7 cellular contexts compared by ENCODE assay signal in genomic region chr10:29587102-29587501, GRCh38. TPM values are rescaled to one million over a fixed set of nuclear protein-coding genes. Genes with fewer than 3 reads are reported as not detected.
DNase-seq lines count a peak whose midpoint lies in the region; ATAC-seq and TF ChIP-seq lines count a peak whose summit lies in the region.
"Not testable (repeated sequence)": the region's sequence is repeated elsewhere in the genome, so short reads cannot be mapped to it uniquely, and the experiment has no call there.

No MANE protein-coding gene starts in this region.

- H3K27me3 ChIP-seq in GM23248 (replicated peaks; ENCODE audit: insufficient read depth); PC-9 (ENCODE audit: insufficient read depth, low read depth); esophagus muscularis mucosa; neutrophil; skeletal muscle tissue (ENCODE audit: control insufficient read depth in 3 of 3, insufficient read depth in 3 of 3, low read length in 3 of 3): not testable (repeated sequence)

- not testable (repeated sequence) for H3K36me3 ChIP-seq in GM23248 (ENCODE audit: low read depth); PC-9 (ENCODE audit: low read depth); esophagus muscularis mucosa; skeletal muscle tissue (ENCODE audit: control insufficient read depth in 3 of 3, insufficient read depth in 3 of 3, low read length in 3 of 3)
- H3K36me3 ChIP-seq in neutrophil, result peaks cover 13% of the 10 kb centered on the region

- 33 to 44% methylated on average over 12 of the region's 12 CpGs for whole genome bisulfite sequencing in GM23248 (ENCODE audit: low coverage in 1 of 2, low lambda C conversion rate in 2 of 2, missing lambda C conversion rate in 2 of 2), 2 experiments
- 69% methylated on average over 12 of the region's 12 CpGs for WGBS in esophagus muscularis mucosa

- H3K4me2 ChIP-seq in GM23248 (ENCODE audit: unreplicated experiment) (peak overlapping the region; percentile 65), PC-9 (peak overlapping the region; percentile 77)

- H3K4me3 ChIP-seq in GM23248; neutrophil (ENCODE audit: low read depth in 1 of 2, low read length in 1 of 2): not testable (repeated sequence)
- H3K4me3 ChIP-seq in PC-9, result peak overlapping the region; percentile 35; the same call in 1 of the 2 replicates
- H3K4me3 ChIP-seq in esophagus muscularis mucosa, result peak overlapping the region in 1 of 4 donors; percentile 17
- peak overlapping the region in 1 of 3 donors; percentile 20 for H3K4me3 ChIP-seq in skeletal muscle tissue (ENCODE audit: low read length in 3 of 3)

- not testable (repeated sequence) for TF ChIP-seq CTCF in PC-9 (conservative IDR thresholded peaks at IDR 0.05); esophagus muscularis mucosa (IDR thresholded peaks at IDR 0.05); neutrophil (IDR thresholded peaks at IDR 0.05)

- H2AFZ ChIP-seq in GM23248, PC-9: not testable (repeated sequence)

- TSS peak; percentile 30 for BruUV-seq in PC-9 (replicated peaks; lab: Mats Ljungman, UMichigan)

- H3F3A ChIP-seq in GM23248 (ENCODE audit: insufficient read depth) (peaks cover 47% of the 10 kb centered on the region), PC-9 (ENCODE audit: insufficient read depth, low read depth) (peaks cover 55% of the 10 kb centered on the region)

- CTCF ChIA-PET in PC-9 (lab: Charles Lee), result not testable (repeated sequence)

- H3K9me2 ChIP-seq in GM23248 (ENCODE audit: insufficient read depth); PC-9 (ENCODE audit: insufficient read depth): not testable (repeated sequence)

- POLR2A ChIA-PET in PC-9 (lab: Charles Lee; ENCODE audit: unreplicated experiment), result not testable (repeated sequence)

- intact Hi-C loops in PC-9 (cut with micrococcal nuclease; ENCODE audit: unreplicated experiment); esophagus muscularis mucosa (cut with DNase I); left ventricle myocardium superior (cut with micrococcal nuclease): not testable (repeated sequence)

- DNase-seq in GM23248; esophagus muscularis mucosa (ENCODE audit: extremely low spot score): not testable (repeated sequence)
- DNase-seq in PC-9 (peak; percentile 58 to 62), cerebellar cortex (ENCODE audit: low spot score) (peak; percentile 11), left ventricle myocardium superior (peak; percentile 80)

- H3K79me2 ChIP-seq in GM23248 (ENCODE audit: insufficient read depth), result not testable (repeated sequence)
- H3K79me2 ChIP-seq in PC-9 (ENCODE audit: low read depth), result peaks cover 56% of the 10 kb centered on the region

- H3K9me3 ChIP-seq in GM23248 (ENCODE audit: low read depth); PC-9 (ENCODE audit: insufficient read depth, low read depth); esophagus muscularis mucosa; neutrophil; skeletal muscle tissue (ENCODE audit: control insufficient read depth in 3 of 3, low read length in 3 of 3): not testable (repeated sequence)

- H3K9ac ChIP-seq in GM23248 (0 out of 2 replicates have a peak overlapping the region, but pooled peaks have one; percentile 19), skeletal muscle tissue (ENCODE audit: low read depth in 1 of 3, low read length in 3 of 3) (peak overlapping the region in 1 of 3 donors; percentile 68)

- H4K20me1 ChIP-seq in GM23248 (ENCODE audit: insufficient read depth); PC-9 (ENCODE audit: insufficient read depth): not testable (repeated sequence)

- TF ChIP-seq EP300 in esophagus muscularis mucosa (IDR thresholded peaks at IDR 0.05), result not testable (repeated sequence)

- ATAC-seq in left ventricle myocardium superior, result peak; percentile 83

- not testable (repeated sequence) for TF ChIP-seq POLR2A in esophagus muscularis mucosa (IDR thresholded peaks at IDR 0.05; ENCODE audit: low read depth)

- H3K4me1 ChIP-seq in GM23248 (ENCODE audit: insufficient read depth) (peaks cover 48% of the 10 kb centered on the region), PC-9 (replicated peaks; ENCODE audit: insufficient read depth) (peaks cover 64% of the 10 kb centered on the region), esophagus muscularis mucosa (peaks cover 48 to 100% (median 96%) of the 10 kb centered on the region in 4 donors), neutrophil (ENCODE audit: control insufficient read depth in 1 of 2, insufficient read depth in 1 of 2, low read depth in 1 of 2, low read length in 1 of 2) (peaks cover 50 to 82% of the 10 kb centered on the region in 2 experiments), skeletal muscle tissue (ENCODE audit: control insufficient read depth in 3 of 3, insufficient read depth in 3 of 3, low read length in 3 of 3) (peaks cover 74 to 88% (median 84%) of the 10 kb centered on the region in 3 donors)

- H3K27ac ChIP-seq in GM23248 (peak overlapping the region; percentile 96; the same call in 1 of the 2 replicates), PC-9 (peak overlapping the region; percentile 99), esophagus muscularis mucosa (replicated peaks in 1 of 4) (peak overlapping the region; percentile 56 to 80 (median 72)), neutrophil (peak overlapping the region; percentile 85), skeletal muscle tissue (ENCODE audit: low read depth, low read length) (peak overlapping the region; percentile 90)

- in situ Hi-C loops in GM23248 (cut with MboI), result not testable (repeated sequence)

RNA-seq across cellular contexts. Expression of gene SVIL, which starts 47.7 kb away (rescaled TPM):
- total RNA-seq in GM23248 (2014; rRNA removed; shearing (Covaris generic)), result 6.6 and 7.3 TPM in 2 replicates
- 5.9 and 11.0 TPM in 2 replicates for polyA plus RNA-seq in GM23248 (2016; fragmentation: Nextera tagmentation; extraction: Ambion mirVana)
- total RNA-seq in PC-9 (2021) (166 and 171 TPM in 2 replicates), esophagus muscularis mucosa (1,000 to 10,000 TPM in 1 of 4 donors, 100 to 1,000 TPM in 3; 785 to 1,099 (median 921) TPM), left ventricle myocardium superior (302 TPM), skeletal muscle tissue (153 TPM)

Comparison
In these comparisons a context has a peak if more than half of its experiments do, and no peak if none do; other contexts are left out.
1. RNA of gene SVIL, which starts 47.7 kb away (total RNA-seq): 785 to 1,099 TPM in esophagus muscularis mucosa, 302 TPM in left ventricle myocardium superior (single experiment), 166 to 171 TPM in PC-9 and 153 TPM in skeletal muscle tissue (single experiment); 6.6 to 7.3 TPM in GM23248; every median in the first group is over 10 times any median in the second.
2. Peak in every context shown above with its lines, with median percentiles within 50 percentile points of each other: H3K27ac ChIP-seq.